ENCODE assay signal across 15 cellular contexts in genomic region chr9:89340332-89340731, GRCh38. TPM values are rescaled to one million over a fixed set of nuclear protein-coding genes. Genes with fewer than 3 reads are reported as not detected.
DNase-seq lines count a peak whose midpoint lies in the region; ATAC-seq and TF ChIP-seq lines count a peak whose summit lies in the region.
"Had no signal": no experiment of that assay in that cellular context is flagged by ENCODE, and none has a peak within 500 bp of the region (broad histone marks: within the 10 kb centered on the region; RNA-seq: fewer than 3 reads in every experiment).

No MANE protein-coding gene starts in this region.

- H3K9me2 ChIP-seq in MM.1S (replicated peaks; ENCODE audit: insufficient read depth, low read length), result no peaks in the 10 kb centered on the region

- ATAC-seq in CD4-positive, alpha-beta T cell (ENCODE audit: poor library complexity), result peak; percentile 32
- ATAC-seq in GM18868 (IDR thresholded peaks at IDR 0.05; ENCODE audit: unreplicated experiment) (peak; percentile 97), GM21786 (IDR thresholded peaks at IDR 0.05; ENCODE audit: unreplicated experiment) (peak; percentile 90)
- ATAC-seq: heart right ventricle had no signal

- no peak for DNase-seq in CD4-positive, alpha-beta T cell
- peak; percentile 70 for DNase-seq in MM.1S
- DNase-seq in caudate nucleus (lab: John Stamatoyannopoulos, UW), result no peak
- DNase-seq in SKM-1 treated with dmso at 0.1 percent for 144 hours (lab: John Stamatoyannopoulos, UW; ENCODE audit: unreplicated experiment), result no peak
- no peak for DNase-seq in NCI-H524 treated with DMSO at 0.1 percent for 48 hours (lab: John Stamatoyannopoulos, UW)
- no peak for DNase-seq in NCI-H187 treated with DMSO at 0.1 percent for 48 hours (lab: John Stamatoyannopoulos, UW)
- DNase-seq: DMS153; heart right ventricle; naive B cell; stimulated activated CD8-positive, alpha-beta memory T cell treated with anti-CD3 and anti-CD28 coated beads, Interleukin-4, amount 100 ng/mL, for 48 hours; WERI-Rb-1 had no signal

- H3K36me3 ChIP-seq in MM.1S (replicated peaks; ENCODE audit: insufficient read depth, low read length), result peaks cover 2% of the 10 kb centered on the region; the same call in 1 of the 2 replicates

- peaks cover 26% of the 10 kb centered on the region for H3K79me2 ChIP-seq in MM.1S (ENCODE audit: low read length)

- H3K27me3 Mint-ChIP-seq in CD4-positive, alpha-beta T cell, result no peaks in the 10 kb centered on the region
- H3K27me3 Mint-ChIP-seq: central memory CD8-positive, alpha-beta T cell; naive B cell had no signal

- H3K4me3 ChIP-seq in MM.1S (ENCODE audit: low read length), result peak overlapping the region; percentile 42
- H3K4me3 ChIP-seq: heart right ventricle, SJSA1 had no signal

- H3K4me1 Mint-ChIP-seq in CD4-positive, alpha-beta T cell (ENCODE audit: low read depth), result peaks cover 13% of the 10 kb centered on the region

- H3K4me3 Mint-ChIP-seq in CD4-positive, alpha-beta T cell, result no peak overlapping the region
- H3K4me3 Mint-ChIP-seq: central memory CD8-positive, alpha-beta T cell; naive B cell had no signal

- H3K9me3 Mint-ChIP-seq in CD4-positive, alpha-beta T cell, result no peaks in the 10 kb centered on the region
- H3K9me3 Mint-ChIP-seq: central memory CD8-positive, alpha-beta T cell; naive B cell had no signal

- H3F3A ChIP-seq in MM.1S (ENCODE audit: insufficient read depth, low read length), result peaks cover 33% of the 10 kb centered on the region

- peaks cover 96% of the 10 kb centered on the region for H3K36me3 Mint-ChIP-seq in CD4-positive, alpha-beta T cell (ENCODE audit: low read depth)

- no peaks in the 10 kb centered on the region for H3K27me3 ChIP-seq in CD4-positive, alpha-beta T cell (ENCODE audit: control insufficient read depth, insufficient read depth, low read length)
- no peaks in the 10 kb centered on the region for H3K27me3 ChIP-seq in MM.1S (replicated peaks; ENCODE audit: insufficient read depth, low read length)
- H3K27me3 ChIP-seq: heart right ventricle, SJSA1 had no signal

- no peak overlapping the region for H3K27ac Mint-ChIP-seq in CD4-positive, alpha-beta T cell

- TF ChIP-seq CTCF in CD4-positive, alpha-beta T cell (IDR thresholded peaks at IDR 0.05), result no peak
- no peak for TF ChIP-seq CTCF in MM.1S (IDR thresholded peaks at IDR 0.05; ENCODE audit: low read length)

- peak overlapping the region; percentile 14; the same call in 1 of the 2 replicates for H2AFZ ChIP-seq in MM.1S (ENCODE audit: low read length)

- peak overlapping the region; percentile 27; the same call in 1 of the 2 replicates for H3K9ac ChIP-seq in MM.1S (ENCODE audit: low read length)

- no peaks in the 10 kb centered on the region for H3K9me3 ChIP-seq in CD4-positive, alpha-beta T cell (ENCODE audit: control insufficient read depth, low read length)
- H3K9me3 ChIP-seq in MM.1S (replicated peaks; ENCODE audit: insufficient read depth, low read length), result no peaks in the 10 kb centered on the region
- H3K9me3 ChIP-seq: heart right ventricle, SJSA1 had no signal

- intact Hi-C loops in CD4-positive, alpha-beta T cell (cut with DNase I, micrococcal nuclease), result no loop called here

- CTCF ChIA-PET in CD4-positive, alpha-beta T cell (lab: Charles Lee), result no interaction called here

- H4K20me1 ChIP-seq in MM.1S (ENCODE audit: insufficient read depth, low read length), result no peaks in the 10 kb centered on the region

- H3K27ac ChIP-seq in CD4-positive, alpha-beta T cell (ENCODE audit: low read depth, low read length), result no peak overlapping the region
- peak overlapping the region; percentile 85 for H3K27ac ChIP-seq in MM.1S (ENCODE audit: low read length)
- no peak overlapping the region for H3K27ac ChIP-seq in caudate nucleus (ENCODE audit: low read depth, low read length)
- H3K27ac ChIP-seq: heart right ventricle, SJSA1, WERI-Rb-1 had no signal

- H3K4me2 ChIP-seq in MM.1S (ENCODE audit: low read depth, low read length), result peak overlapping the region; percentile 89

- peaks cover 43% of the 10 kb centered on the region for H3K4me1 ChIP-seq in MM.1S (ENCODE audit: low read length)
- H3K4me1 ChIP-seq: heart right ventricle, SJSA1 had no signal

- POLR2A ChIA-PET in CD4-positive, alpha-beta T cell (lab: Charles Lee), result no interaction called here

RNA-seq across cellular contexts. Expression of gene SECISBP2, which starts 22.0 kb away (rescaled TPM):
- 100 to 1,000 TPM; 109 to 112 TPM for total RNA-seq in CD4-positive, alpha-beta T cell

RNA-seq across cellular contexts. Expression of gene CKS2, which starts 29.3 kb away (rescaled TPM):
- total RNA-seq in CD4-positive, alpha-beta T cell, result 1 to 10 TPM; 5.6 to 6.9 TPM

Comparison
In these comparisons a context has a peak if more than half of its experiments do, and no peak if none do; other contexts are left out.
1. ATAC-seq: peak in every context shown above with its lines; median percentile 97 in GM18868; 90 in GM21786; 32 in CD4-positive, alpha-beta T cell.